ENCODE assay signal across 18 cellular contexts in the genomic region with DNA sequence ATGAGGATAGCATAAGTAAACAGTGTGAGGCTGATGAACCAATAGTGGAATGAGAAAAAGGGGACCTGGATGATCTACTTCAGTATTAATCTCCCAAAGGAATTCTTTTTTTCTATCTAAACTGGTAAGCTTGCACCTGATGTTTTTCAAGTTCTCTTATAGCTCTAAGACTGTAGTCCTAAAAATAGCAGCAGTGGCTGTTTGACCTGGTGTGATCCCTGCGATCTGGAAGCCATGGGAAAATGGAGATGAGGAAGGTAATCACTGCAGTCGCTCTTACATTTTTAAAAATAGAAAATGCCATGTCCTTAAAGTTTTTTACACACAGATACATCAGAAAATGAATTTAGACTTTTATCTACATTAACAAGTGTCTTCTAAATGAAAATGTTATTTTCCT.
A peak's percentile ranks its signal among the peaks of the same experiment; 100 is the strongest.
DNase-seq lines count a peak whose midpoint lies in the region; ATAC-seq lines count a peak whose summit lies in the region.
"Had no signal": no experiment of that assay in that cellular context is flagged by ENCODE, and none has a peak within 500 bp of the region (broad histone marks: within the 10 kb centered on the region; RNA-seq: fewer than 3 reads in every experiment).

No MANE protein-coding gene starts in this region.

- intact Hi-C loops in left ventricle myocardium superior (cut with micrococcal nuclease) (no loop called here), left cardiac atrium (cut with DNase I) (no loop called here)

- ATAC-seq in left ventricle myocardium superior (peak; percentile 84), left cardiac atrium (no peak)
- ATAC-seq: A549 had no signal

- DNase-seq in NCI-H82 (lab: John Stamatoyannopoulos, UW) (peak; percentile 34), NCI-H82 treated with DMSO at 0.1 percent for 48 hours (lab: John Stamatoyannopoulos, UW; ENCODE audit: unreplicated experiment) (no peak), left ventricle myocardium superior (no peak), left cardiac atrium (no peak), myocyte (ENCODE audit: low read depth) (peak; percentile 23), KG1 (lab: John Stamatoyannopoulos, UW) (no peak), kidney glomerular epithelial cell (lab: John Stamatoyannopoulos, UW) (no peak)
- DNase-seq: 8988T; ACHN; AML-193; BE2C; CD4-positive, alpha-beta T cell; CD8-positive, alpha-beta memory T cell; DMS153; DND-41; H7; HCEC 1CT had no signal

Comparison
In these comparisons a context has a peak if more than half of its experiments do, and no peak if none do; other contexts are left out.
1. DNase-seq: peak in NCI-H82 (single experiment) and myocyte (single experiment); none in NCI-H82 treated with DMSO at 0.1 percent for 48 hours (single experiment), left ventricle myocardium superior (single experiment), left cardiac atrium (single experiment), KG1 (single experiment) and kidney glomerular epithelial cell (single experiment).